13 cellular contexts compared by ENCODE assay signal in genomic region chr19:19448238-19448544, GRCh38. TPM values are rescaled to one million over a fixed set of nuclear protein-coding genes. Genes with fewer than 3 reads are reported as not detected.
DNase-seq lines count a peak whose midpoint lies in the region; ATAC-seq and TF ChIP-seq lines count a peak whose summit lies in the region.
"Had no signal": no experiment of that assay in that cellular context is flagged by ENCODE, and none has a peak within 500 bp of the region (broad histone marks: within the 10 kb centered on the region; RNA-seq: fewer than 3 reads in every experiment).

No MANE protein-coding gene starts in this region.

- no peak overlapping the region for H4K12ac ChIP-seq in trophoblast cell (ENCODE audit: low read depth, low read length)

- H3K36me3 ChIP-seq in CD8-positive, alpha-beta T cell (ENCODE audit: insufficient read depth, low read length), result no peaks in the 10 kb centered on the region
- H3K36me3 ChIP-seq in OCI-LY1 (ENCODE audit: insufficient read depth, low read length), result peaks cover 14% of the 10 kb centered on the region; the same call in 1 of the 2 replicates
- peaks cover 0 to 8% (median 0%) of the 10 kb centered on the region in 9 donors for H3K36me3 ChIP-seq in heart right ventricle
- H3K36me3 ChIP-seq in trophoblast cell (ENCODE audit: control insufficient read depth in 1 of 2, insufficient read depth in 2 of 2, low read length in 2 of 2), result peaks cover 8 to 13% of the 10 kb centered on the region in 2 experiments
- H3K36me3 ChIP-seq: vagina had no signal

- H3K18ac ChIP-seq in trophoblast cell (ENCODE audit: low read length), result no peak overlapping the region

- no peaks in the 10 kb centered on the region for H3K9me3 ChIP-seq in CD8-positive, alpha-beta T cell (ENCODE audit: low read length)
- H3K9me3 ChIP-seq in OCI-LY1 (ENCODE audit: low read length) (no peaks in the 10 kb centered on the region), heart right ventricle (no peaks in the 10 kb centered on the region), trophoblast cell (ENCODE audit: insufficient read depth, low read depth, low read length) (no peaks in the 10 kb centered on the region)
- H3K9me3 ChIP-seq: vagina had no signal

- no peak overlapping the region for H3K4me3 ChIP-seq in CD8-positive, alpha-beta T cell (ENCODE audit: low read depth, low read length)
- H3K4me3 ChIP-seq in OCI-LY1 (ENCODE audit: low read depth, low read length, poor library complexity, severe bottlenecking) (no peak overlapping the region), heart right ventricle (no peak overlapping the region), trophoblast cell (ENCODE audit: low read depth, low read length) (no peak overlapping the region)
- H3K4me3 ChIP-seq: vagina had no signal

- peaks cover 10% of the 10 kb centered on the region for H3K36me3 Mint-ChIP-seq in CD8-positive, alpha-beta T cell
- H3K36me3 Mint-ChIP-seq in WTC11, result peaks cover 4% of the 10 kb centered on the region; the same call in 1 of the 2 replicates
- H3K36me3 Mint-ChIP-seq in mesothelial cell of epicardium, result peaks cover 2% of the 10 kb centered on the region

- H3K4me1 ChIP-seq in CD8-positive, alpha-beta T cell (ENCODE audit: insufficient read depth, low read length), result peaks cover 91% of the 10 kb centered on the region
- H3K4me1 ChIP-seq in OCI-LY1 (ENCODE audit: insufficient read depth, low read length, severe bottlenecking), result peaks cover 90% of the 10 kb centered on the region
- H3K4me1 ChIP-seq in heart right ventricle, result peaks cover 0 to 95% (median 56%) of the 10 kb centered on the region in 9 donors
- H3K4me1 ChIP-seq in trophoblast cell (ENCODE audit: control insufficient read depth in 1 of 2, insufficient read depth in 2 of 2, low read length in 2 of 2), result peaks cover 16 to 29% of the 10 kb centered on the region in 2 experiments

- no peak overlapping the region for H2AK5ac ChIP-seq in trophoblast cell (ENCODE audit: low read length)

- no peak overlapping the region for H2BK12ac ChIP-seq in trophoblast cell (ENCODE audit: low read length)

- POLR2A ChIA-PET in CD8-positive, alpha-beta T cell (lab: Charles Lee), result interaction anchor here (1.4 to 1.9 kb wide), 2 partner anchors 11 to 41 kb away, joined by 4 to 9 read pairs; no protein-coding TSS in a partner anchor
- POLR2A ChIA-PET in WTC11 (lab: Charles Lee), result interaction anchor here (1.7 kb wide), 1 partner anchor 43 kb away, joined by 4 read pairs; the partner anchor contains the start of gene GATAD2A

- intact Hi-C loops in CD8-positive, alpha-beta T cell (cut with DNase I, micrococcal nuclease), result loop anchor here in 1 of 2 experiments (5.0 kb wide), 1 partner anchor 39 kb away; no protein-coding TSS in a partner anchor
- intact Hi-C loops in heart right ventricle (cut with DNase I), result no loop called here

- no peaks in the 10 kb centered on the region for H3K9me2 ChIP-seq in OCI-LY1 (ENCODE audit: low read depth, low read length)

- CTCF ChIA-PET in CD8-positive, alpha-beta T cell (lab: Charles Lee), result interaction anchor here (1.4 to 2.6 kb wide), 3 partner anchors 11 to 42 kb away, joined by 3 to 11 read pairs (median 4); no protein-coding TSS in a partner anchor
- CTCF ChIA-PET in WTC11 (lab: Charles Lee), result interaction anchor here (1.3 to 1.7 kb wide), 4 partner anchors 27 to 105 kb away, joined by 3 to 6 read pairs (median 4); partner anchors contain the start of genes NDUFA13 and TSSK6

- no peak overlapping the region for H3K4me2 ChIP-seq in OCI-LY1 (ENCODE audit: low read length)
- H3K4me2 ChIP-seq in trophoblast cell (ENCODE audit: low read length), result no peak overlapping the region

- no peak for TF ChIP-seq CTCF in CD8-positive, alpha-beta T cell (IDR thresholded peaks at IDR 0.05)
- no peak for TF ChIP-seq CTCF in OCI-LY1 (IDR thresholded peaks at IDR 0.05; ENCODE audit: low read length)
- TF ChIP-seq CTCF in heart right ventricle (IDR thresholded peaks at IDR 0.05), result no peak
- TF ChIP-seq CTCF in WTC11 (IDR thresholded peaks at IDR 0.05), result no peak
- no peak for TF ChIP-seq CTCF in mesothelial cell of epicardium (IDR thresholded peaks at IDR 0.05; ENCODE audit: unreplicated experiment)

- H3K27me3 Mint-ChIP-seq in CD8-positive, alpha-beta T cell (ENCODE audit: low read depth), result no peaks in the 10 kb centered on the region
- no peaks in the 10 kb centered on the region for H3K27me3 Mint-ChIP-seq in WTC11 (ENCODE audit: low read depth)
- no peaks in the 10 kb centered on the region for H3K27me3 Mint-ChIP-seq in mesothelial cell of epicardium (ENCODE audit: low read depth)

- H3K79me1 ChIP-seq in trophoblast cell (ENCODE audit: low read length), result no peaks in the 10 kb centered on the region

- H3K9me3 Mint-ChIP-seq in CD8-positive, alpha-beta T cell, result no peaks in the 10 kb centered on the region
- no peaks in the 10 kb centered on the region for H3K9me3 Mint-ChIP-seq in WTC11
- no peaks in the 10 kb centered on the region for H3K9me3 Mint-ChIP-seq in mesothelial cell of epicardium
- H3K9me3 Mint-ChIP-seq: activated T-helper 1 cell treated with anti-CD3 and anti-CD28 coated beads, Interleukin-12 subunit alpha, Interleukin-12 subunit beta, Interleukin-2, Interleukin-4 antibody, amounts not matched to agents 30 ng/mL and 10 ng/mL and 1 ng/mL, durations not matched to agents 14 hours and 24 hours and 36 hours; nephron had no signal

- DNase-seq in CD8-positive, alpha-beta T cell, result no peak
- DNase-seq in heart right ventricle (no peak), trophoblast cell (no peak), WTC11 (ENCODE audit: low spot score) (no peak), mesothelial cell of epicardium (ENCODE audit: low spot score in 2 of 2, unreplicated experiment in 2 of 2) (no peak)
- DNase-seq: activated CD4-positive, CD25-positive, alpha-beta regulatory T cell treated with anti-CD3 and anti-CD28 coated beads, Interleukin-2, amount 50 U/mL, for 72 hours; NCI-H1930; NCI-H526 had no signal

- H3K14ac ChIP-seq in trophoblast cell (ENCODE audit: low read length), result no peak overlapping the region

- H4K8ac ChIP-seq in trophoblast cell (ENCODE audit: low read depth, low read length), result no peak overlapping the region

- H3K27ac ChIP-seq in CD8-positive, alpha-beta T cell (ENCODE audit: low read depth, low read length), result peak overlapping the region; percentile 51
- peak overlapping the region; percentile 2 for H3K27ac ChIP-seq in OCI-LY1 (ENCODE audit: low read depth, low read length, poor library complexity, severe bottlenecking)
- peak overlapping the region in 1 of 10 donors; percentile 32 for H3K27ac ChIP-seq in heart right ventricle
- H3K27ac ChIP-seq in trophoblast cell (ENCODE audit: low read depth, low read length), result no peak overlapping the region
- H3K27ac ChIP-seq: vagina had no signal

- H2BK5ac ChIP-seq in trophoblast cell (ENCODE audit: low read depth, low read length, poor library complexity), result no peak overlapping the region

- H3K4ac ChIP-seq in trophoblast cell (ENCODE audit: low read depth, low read length), result peak overlapping the region; percentile 84

- no peak overlapping the region for H2BK120ac ChIP-seq in trophoblast cell (ENCODE audit: insufficient read depth, low read length, poor library complexity)

- H3K27me3 ChIP-seq in CD8-positive, alpha-beta T cell (ENCODE audit: insufficient read depth, low read length), result no peaks in the 10 kb centered on the region
- no peaks in the 10 kb centered on the region for H3K27me3 ChIP-seq in OCI-LY1 (ENCODE audit: insufficient read depth, low read length)
- no peaks in the 10 kb centered on the region for H3K27me3 ChIP-seq in heart right ventricle
- no peaks in the 10 kb centered on the region for H3K27me3 ChIP-seq in trophoblast cell (ENCODE audit: insufficient read depth, low read length)
- H3K27me3 ChIP-seq: vagina had no signal

- H3K4me3 Mint-ChIP-seq in CD8-positive, alpha-beta T cell, result no peak overlapping the region
- H3K4me3 Mint-ChIP-seq in WTC11 (no peak overlapping the region), mesothelial cell of epicardium (no peak overlapping the region)
- H3K4me3 Mint-ChIP-seq: activated T-helper 1 cell treated with anti-CD3 and anti-CD28 coated beads, Interleukin-12 subunit alpha, Interleukin-12 subunit beta, Interleukin-2, Interleukin-4 antibody, amounts not matched to agents 30 ng/mL and 10 ng/mL and 1 ng/mL, durations not matched to agents 14 hours and 24 hours and 36 hours; nephron had no signal

- H3K4me1 Mint-ChIP-seq in CD8-positive, alpha-beta T cell (ENCODE audit: low read depth), result peaks cover 91% of the 10 kb centered on the region
- H3K4me1 Mint-ChIP-seq in WTC11 (peaks cover 63% of the 10 kb centered on the region), mesothelial cell of epicardium (peaks cover 10% of the 10 kb centered on the region)

- H3K79me2 ChIP-seq in OCI-LY1 (ENCODE audit: insufficient read depth, low read length) (peaks cover 97% of the 10 kb centered on the region), trophoblast cell (ENCODE audit: control insufficient read depth, insufficient read depth, low read length, poor library complexity) (peaks cover 42% of the 10 kb centered on the region)

- WGBS in heart right ventricle, 2 donors, result 69 to 71% methylated on average over 8 of the region's 8 CpGs
- no CpG with 5 or more reads among the region's 8 CpGs for WGBS in trophoblast cell (ENCODE audit: extremely low coverage, insufficient coverage, insufficient read length)

- no peak for ATAC-seq in CD8-positive, alpha-beta T cell
- peak in 7 of 8 donors; percentile 31 to 77 (median 70) for ATAC-seq in heart right ventricle
- ATAC-seq in WTC11, result no peak
- ATAC-seq in esophagus mucosa, result no peak

- H3K27ac Mint-ChIP-seq in CD8-positive, alpha-beta T cell, result peak overlapping the region; percentile 18
- H3K27ac Mint-ChIP-seq in WTC11 (no peak overlapping the region; the same call in 1 of the 2 replicates), mesothelial cell of epicardium (no peak overlapping the region)

- H4K91ac ChIP-seq in trophoblast cell (ENCODE audit: low read depth, low read length), result no peak overlapping the region

- H2AFZ ChIP-seq in OCI-LY1 (ENCODE audit: low read length), result no peak overlapping the region
- H2AFZ ChIP-seq in trophoblast cell (ENCODE audit: insufficient read depth, low read length, poor library complexity), result no peak overlapping the region

- H3K23ac ChIP-seq in trophoblast cell (ENCODE audit: low read length), result no peak overlapping the region

- no peaks in the 10 kb centered on the region for H4K20me1 ChIP-seq in OCI-LY1 (ENCODE audit: insufficient read depth, low read length)

- H3K9ac ChIP-seq in OCI-LY1 (ENCODE audit: low read length), result no peak overlapping the region
- H3K9ac ChIP-seq in trophoblast cell (ENCODE audit: low read length), result no peak overlapping the region

- no peaks in the 10 kb centered on the region; the same call in 1 of the 2 replicates for H3F3A ChIP-seq in OCI-LY1 (ENCODE audit: insufficient read depth, low read length)

RNA-seq across cellular contexts. Expression of gene GATAD2A, which starts 42.7 kb away (rescaled TPM):
- total RNA-seq in CD8-positive, alpha-beta T cell, result 100 to 1,000 TPM; 135 to 142 TPM
- total RNA-seq in heart right ventricle (10 to 100 TPM; 22.1 to 48.5 (median 26.0) TPM), WTC11 (2021) (186 to 209 TPM (median 189 TPM) in 3 replicates), mesothelial cell of epicardium (112 to 113 TPM (median 113 TPM) in 3 replicates), esophagus mucosa (58.9 TPM)
- 10 to 100 TPM in 1 of 2 donors, 1 to 10 TPM in 1; 7.5 to 13.3 TPM for polyA plus RNA-seq in heart right ventricle
- polyA plus RNA-seq in trophoblast cell (2013), result 115 and 116 TPM in 2 replicates

Comparison
In these comparisons a context has a peak if more than half of its experiments do, and no peak if none do; other contexts are left out.
1. ATAC-seq: peak in heart right ventricle (7 of 8); none in CD8-positive, alpha-beta T cell (single experiment), WTC11 (single experiment) and esophagus mucosa (single experiment).